Comparison of ENCODE assay signal across 8 cellular contexts in the genomic region with DNA sequence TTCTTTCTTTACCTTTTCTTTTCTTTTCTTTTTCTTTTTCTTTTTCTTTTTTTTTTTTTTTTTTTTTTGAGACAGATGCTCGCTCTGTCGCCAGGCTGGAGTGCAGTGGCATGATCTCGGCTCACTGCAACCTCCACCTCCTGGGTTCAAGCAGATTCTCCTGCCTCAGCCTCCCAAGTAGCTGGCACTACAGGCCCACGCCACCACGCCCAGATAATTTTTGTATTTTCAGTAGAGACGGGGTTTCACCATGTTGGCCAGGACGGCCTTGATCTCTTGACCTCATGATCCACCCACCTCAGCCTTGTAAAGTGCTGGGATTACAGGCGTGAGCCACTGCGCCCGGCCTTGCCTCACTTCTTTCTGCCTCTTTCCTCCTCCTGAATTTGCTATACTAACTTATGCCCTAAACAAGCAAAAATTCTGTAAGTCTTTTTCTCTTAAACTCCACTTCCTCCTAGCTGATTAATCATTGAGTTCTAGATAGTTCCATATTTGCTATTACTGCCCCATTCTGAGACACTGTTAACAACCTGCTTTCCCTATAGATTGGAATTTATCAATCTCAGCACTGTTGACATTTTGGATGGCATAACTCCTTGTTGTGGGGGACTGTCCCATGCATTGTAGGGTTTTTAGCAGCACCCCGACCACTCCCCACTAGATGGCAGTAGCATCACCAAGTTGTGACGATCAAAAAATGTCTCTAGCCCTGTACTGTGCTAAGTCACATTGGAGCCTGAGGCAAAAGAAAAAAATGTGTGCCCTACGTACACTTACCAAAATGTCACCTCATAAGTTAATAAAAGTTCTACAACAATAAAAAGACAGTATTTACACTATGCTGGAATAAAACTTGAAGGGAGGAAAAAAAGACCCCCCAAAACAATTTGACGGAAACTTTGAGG. TPM values are rescaled to one million over a fixed set of nuclear protein-coding genes. Genes with fewer than 3 reads are reported as not detected.
DNase-seq lines count a peak whose midpoint lies in the region; ATAC-seq and TF ChIP-seq lines count a peak whose summit lies in the region.

No MANE protein-coding gene starts in this region.

- H3K4me3 ChIP-seq in OCI-LY7 (ENCODE audit: low read depth, low read length, poor library complexity, severe bottlenecking) = no peak overlapping the region
- peak overlapping the region; percentile 14 to 29 for H3K4me3 ChIP-seq in stomach smooth muscle (ENCODE audit: low read length in 2 of 2)

- in situ Hi-C loops in GM13977 (cut with MboI; ENCODE audit: low pct_unique_long_range_greater_than_20kb, low sequenced_read_pairs, unreplicated experiment) = no loop called here

- H3K9ac ChIP-seq in stomach smooth muscle (ENCODE audit: low read length in 2 of 2) = peak overlapping the region in 1 of 2 donors; percentile 21

- CTCF ChIA-PET in OCI-LY7 (lab: Charles Lee; ENCODE audit: unreplicated experiment) = no interaction called here

- no peaks in the 10 kb centered on the region for H4K20me1 ChIP-seq in OCI-LY7 (ENCODE audit: insufficient read depth, low read length)

- H2AFZ ChIP-seq in OCI-LY7 (ENCODE audit: low read length) = no peak overlapping the region

- H3K27ac Mint-ChIP-seq in nephron = peak overlapping the region in 2 of 3 experiments; percentile 12 to 75

- H3K36me3 ChIP-seq in OCI-LY7 (ENCODE audit: insufficient read depth, low read length) (no peaks in the 10 kb centered on the region), stomach smooth muscle (ENCODE audit: control insufficient read depth in 2 of 2, insufficient read depth in 2 of 2, low read length in 2 of 2) (no peaks in the 10 kb centered on the region)

- H3K27ac ChIP-seq in OCI-LY7 (ENCODE audit: low read depth, low read length, poor library complexity, severe bottlenecking) = no peak overlapping the region
- no peak overlapping the region for H3K27ac ChIP-seq in stomach smooth muscle (ENCODE audit: low read length)

- H3K9me2 ChIP-seq in OCI-LY7 (ENCODE audit: insufficient read depth, low read length) = no peaks in the 10 kb centered on the region

- POLR2A ChIA-PET in OCI-LY7 (lab: Charles Lee) = no interaction called here

- no peaks in the 10 kb centered on the region for H3K9me3 ChIP-seq in OCI-LY7 (ENCODE audit: low read length)
- H3K9me3 ChIP-seq in stomach smooth muscle (ENCODE audit: control insufficient read depth in 2 of 2, low read length in 2 of 2) = no peaks in the 10 kb centered on the region

- no peaks in the 10 kb centered on the region for H3K9me3 Mint-ChIP-seq in nephron

- H3K4me2 ChIP-seq in OCI-LY7 (ENCODE audit: low read length) = no peak overlapping the region

- no peaks in the 10 kb centered on the region for H3K27me3 Mint-ChIP-seq in nephron (ENCODE audit: low read depth)

- no peaks in the 10 kb centered on the region for H3K27me3 ChIP-seq in stomach smooth muscle (ENCODE audit: control insufficient read depth in 1 of 2, insufficient read depth in 2 of 2, low read length in 2 of 2)

- no peak overlapping the region for H3K4me3 Mint-ChIP-seq in nephron

- no peaks in the 10 kb centered on the region for H3K4me1 ChIP-seq in OCI-LY7 (ENCODE audit: insufficient read depth, low read length, poor library complexity, severe bottlenecking)
- H3K4me1 ChIP-seq in stomach smooth muscle (ENCODE audit: control insufficient read depth, insufficient read depth, low read length) = no peaks in the 10 kb centered on the region

- no peaks in the 10 kb centered on the region for H3K36me3 Mint-ChIP-seq in nephron (ENCODE audit: low read depth)

- intact Hi-C loops in OCI-LY7 (cut with micrococcal nuclease; ENCODE audit: unreplicated experiment) = loop anchor here (5.0 kb wide), 1 partner anchor 160 kb away; the partner anchor contains the start of gene DYNC2LI1

- TF ChIP-seq CTCF in GM13977 (IDR thresholded peaks at IDR 0.05; ENCODE audit: extremely low read depth, insufficient read depth, missing control alignments) (peak; percentile 82), OCI-LY7 (conservative IDR thresholded peaks at IDR 0.05; ENCODE audit: low read length) (peak; percentile 96), nephron (IDR thresholded peaks at IDR 0.05; ENCODE audit: unreplicated experiment in 3 of 3) (peak; percentile 82 to 85 (median 83))

- no peaks in the 10 kb centered on the region for H3K79me2 ChIP-seq in OCI-LY7 (ENCODE audit: insufficient read depth, low read depth, low read length)

- peak; percentile 86 for ATAC-seq in esophagus mucosa

- H3K4me1 Mint-ChIP-seq in nephron = peaks cover 4% of the 10 kb centered on the region

- no TSS peak for BruUV-seq in OCI-LY7 (replicated peaks; lab: Mats Ljungman, UMichigan)

- peak; percentile 70 for DNase-seq in A172 (ENCODE audit: low spot score)
- DNase-seq in GM13977 (ENCODE audit: low spot score) = peak; percentile 55
- DNase-seq in HT-29 (ENCODE audit: low spot score) = peak; percentile 92
- DNase-seq in OCI-LY7 (ENCODE audit: low spot score) = peak; percentile 73
- DNase-seq in activated CD8-positive, alpha-beta memory T cell treated with anti-CD3 and anti-CD28 coated beads, Interleukin-2, amount 50 U/mL, for 48 hours = peak; percentile 79

RNA-seq across cellular contexts. Expression of gene THADA, which starts 16.4 kb away (rescaled TPM):
- total RNA-seq in A172 (2014; rRNA removed; shearing (Covaris generic)) = 18.3 and 19.7 TPM in 2 replicates
- total RNA-seq in HT-29 (2014; rRNA removed; shearing (Covaris generic)) = 22.0 and 28.7 TPM in 2 replicates
- 31.2 and 32.0 TPM in 2 replicates for total RNA-seq in OCI-LY7 (2014; rRNA removed; shearing (Covaris generic))
- 30.1 and 32.3 TPM in 2 replicates for total RNA-seq in OCI-LY7 (2022)
- total RNA-seq in esophagus mucosa = 20.8 TPM

RNA-seq across cellular contexts. Expression of gene PLEKHH2, which starts 24.8 kb away (rescaled TPM):
- 0.98 and 4.6 TPM in 2 replicates for total RNA-seq in A172 (2014; rRNA removed; shearing (Covaris generic))
- total RNA-seq in HT-29 (2014; rRNA removed; shearing (Covaris generic)) = 1.5 and 3.8 TPM in 2 replicates
- 0.88 and 1.5 TPM in 2 replicates for total RNA-seq in OCI-LY7 (2014; rRNA removed; shearing (Covaris generic))
- total RNA-seq in OCI-LY7 (2022) (1.1 and 2.6 TPM in 2 replicates), esophagus mucosa (1.6 TPM)
